Comparison of ENCODE assay signal across 12 cellular contexts in the genomic region with DNA sequence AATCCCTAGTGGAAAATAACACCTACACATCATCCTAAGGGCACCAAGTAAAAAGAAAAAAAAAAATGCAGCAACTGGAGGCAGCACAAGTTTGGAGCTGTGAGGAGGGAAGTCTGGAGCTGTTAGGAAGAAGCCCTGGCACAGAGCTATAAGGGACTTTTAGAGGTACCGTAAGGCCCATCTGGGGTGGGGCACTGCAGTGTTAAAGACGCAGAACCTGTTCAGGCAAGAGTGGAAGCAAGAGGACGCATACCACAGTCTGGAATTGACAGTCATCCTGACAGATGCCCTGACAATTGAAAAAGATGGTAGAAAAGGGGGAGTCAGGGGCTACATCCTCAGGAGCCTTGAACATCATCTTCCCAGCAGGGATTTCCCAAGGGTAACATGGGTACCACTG.
DNase-seq lines count a peak whose midpoint lies in the region; ATAC-seq and TF ChIP-seq lines count a peak whose summit lies in the region.
"Had no signal": no experiment of that assay in that cellular context is flagged by ENCODE, and none has a peak within 500 bp of the region (broad histone marks: within the 10 kb centered on the region; RNA-seq: fewer than 3 reads in every experiment).

No MANE protein-coding gene starts in this region.

- ATAC-seq in heart right ventricle = no peak
- ATAC-seq in Right ventricle myocardium inferior = no peak
- ATAC-seq in body of pancreas = no peak
- no peak for ATAC-seq in naive B cell (ENCODE audit: low read depth in 2 of 2)
- ATAC-seq in GM21423 (IDR thresholded peaks at IDR 0.05; ENCODE audit: unreplicated experiment) = no peak
- ATAC-seq: psoas muscle, upper lobe of right lung had no signal

- H3K4me3 Mint-ChIP-seq in naive B cell (peak overlapping the region in 7 of 8 donors; percentile 30 to 96 (median 76)), type B pancreatic cell (no peak overlapping the region)

- peaks cover 0 to 4% (median 0%) of the 10 kb centered on the region in 7 donors for H3K9me3 Mint-ChIP-seq in naive B cell
- H3K9me3 Mint-ChIP-seq in type B pancreatic cell = no peaks in the 10 kb centered on the region

- H3K27ac Mint-ChIP-seq in naive B cell (peak overlapping the region; percentile 85 to 99 (median 94)), type B pancreatic cell (peak overlapping the region; percentile 24)

- peaks cover 4 to 5% of the 10 kb centered on the region in 2 donors for H3K36me3 Mint-ChIP-seq in naive B cell
- H3K36me3 Mint-ChIP-seq in type B pancreatic cell = no peaks in the 10 kb centered on the region

- no peak for DNase-seq in heart right ventricle
- no peak for DNase-seq in Right ventricle myocardium inferior (ENCODE audit: missing footprints)
- DNase-seq in body of pancreas = no peak
- no peak for DNase-seq in naive B cell
- DNase-seq in type B pancreatic cell (ENCODE audit: extremely low spot score, unreplicated experiment) = no peak
- no peak for DNase-seq in stimulated activated CD4-positive, alpha-beta T cell treated with anti-CD3 and anti-CD28 coated beads, Interleukin-15, amount 100 ng/mL, for 24 hours
- DNase-seq in hippocampal formation (lab: John Stamatoyannopoulos, UW) = no peak
- DNase-seq: activated CD4-positive, alpha-beta T cell treated with anti-CD3 and anti-CD28 coated beads for 1 hour; activated naive CD4-positive, alpha-beta T cell; psoas muscle; upper lobe of right lung had no signal

- WGBS in heart right ventricle, 2 donors = 73 to 93% methylated on average over 3 of the region's 3 CpGs
- 66 to 89% methylated on average over 3 of the region's 3 CpGs for WGBS in body of pancreas, 2 donors

- TF ChIP-seq POLR2A in body of pancreas (IDR thresholded peaks at IDR 0.05) = no peak

- H3K27me3 ChIP-seq in heart right ventricle = no peaks in the 10 kb centered on the region
- H3K27me3 ChIP-seq in body of pancreas = no peaks in the 10 kb centered on the region
- H3K27me3 ChIP-seq: upper lobe of right lung had no signal

- H3K4me1 Mint-ChIP-seq in naive B cell = peaks cover 57 to 66% (median 66%) of the 10 kb centered on the region in 3 donors
- peaks cover 33% of the 10 kb centered on the region for H3K4me1 Mint-ChIP-seq in type B pancreatic cell (ENCODE audit: unreplicated experiment)

- intact Hi-C loops in heart right ventricle (cut with DNase I) = loop anchor here in 5 of 10 donors (5.0 to 10.0 kb wide), 8 partner anchors 35 to 418 kb away; a partner anchor contains a TSS
- intact Hi-C loops in Right ventricle myocardium inferior (cut with DNase I) = loop anchor here (5.0 to 10.0 kb wide), 2 partner anchors 62 to 360 kb away; a partner anchor contains a TSS
- intact Hi-C loops in body of pancreas (cut with DNase I) = loop anchor here (10.0 kb wide), 1 partner anchor 48 kb away; no protein-coding TSS in a partner anchor

- TF ChIP-seq CTCF in heart right ventricle (IDR thresholded peaks at IDR 0.05) (no peak), body of pancreas (IDR thresholded peaks at IDR 0.05) (no peak), type B pancreatic cell (conservative IDR thresholded peaks at IDR 0.05) (no peak)

- H3K27ac ChIP-seq in heart right ventricle (peak overlapping the region in 7 of 10 donors; percentile 73 to 95 (median 83)), body of pancreas (peak overlapping the region in 3 of 4 donors; percentile 86 to 93 (median 89))

- H3K4me3 ChIP-seq in heart right ventricle (no peak overlapping the region), body of pancreas (no peak overlapping the region)
- H3K4me3 ChIP-seq: psoas muscle, upper lobe of right lung had no signal

- H3K4me1 ChIP-seq in heart right ventricle (peaks cover 14 to 68% (median 44%) of the 10 kb centered on the region in 9 donors), body of pancreas (peaks cover 52% of the 10 kb centered on the region)

- H3K36me3 ChIP-seq in heart right ventricle = no peaks in the 10 kb centered on the region
- no peaks in the 10 kb centered on the region for H3K36me3 ChIP-seq in body of pancreas (replicated peaks in 1 of 2; ENCODE audit: insufficient read depth in 1 of 2, low read depth in 2 of 2)
- H3K36me3 ChIP-seq: upper lobe of right lung had no signal

- H3K9me3 ChIP-seq in heart right ventricle (no peaks in the 10 kb centered on the region), body of pancreas (no peaks in the 10 kb centered on the region)
- H3K9me3 ChIP-seq: psoas muscle, upper lobe of right lung had no signal

- H3K27me3 Mint-ChIP-seq in naive B cell (no peaks in the 10 kb centered on the region), type B pancreatic cell (no peaks in the 10 kb centered on the region)
